15 cellular contexts compared by ENCODE assay signal in genomic region chr22:36022697-36023096, GRCh38. TPM values are rescaled to one million over a fixed set of nuclear protein-coding genes. Genes with fewer than 3 reads are reported as not detected.
A peak's percentile ranks its signal among the peaks of the same experiment; 100 is the strongest.
DNase-seq lines count a peak whose midpoint lies in the region; ATAC-seq and TF ChIP-seq lines count a peak whose summit lies in the region.
"Had no signal": no experiment of that assay in that cellular context is flagged by ENCODE, and none has a peak within 500 bp of the region (broad histone marks: within the 10 kb centered on the region; RNA-seq: fewer than 3 reads in every experiment).

No MANE protein-coding gene starts in this region.

- H3K27me3 ChIP-seq in mucosa of rectum (ENCODE audit: control insufficient read depth in 2 of 2, insufficient read depth in 2 of 2, low read length in 2 of 2) (no peaks in the 10 kb centered on the region), thoracic aorta (replicated peaks; ENCODE audit: insufficient read depth) (no peaks in the 10 kb centered on the region)
- H3K27me3 ChIP-seq: pancreas had no signal

- TF ChIP-seq CTCF in HFFc6 (IDR thresholded peaks at IDR 0.05): no peak
- TF ChIP-seq CTCF in WTC11 (IDR thresholded peaks at IDR 0.05): no peak
- no peak for TF ChIP-seq CTCF in thoracic aorta (IDR thresholded peaks at IDR 0.05)

- peaks cover 6 to 9% of the 10 kb centered on the region in 2 donors for H3K4me1 ChIP-seq in mucosa of rectum (ENCODE audit: control insufficient read depth in 2 of 2, insufficient read depth in 2 of 2, low read length in 2 of 2)
- H3K4me1 ChIP-seq in thoracic aorta (ENCODE audit: control insufficient read depth in 1 of 2, low read depth in 2 of 2): peaks cover 16 to 38% of the 10 kb centered on the region in 2 donors

- H3K9me3 Mint-ChIP-seq in HFFc6 (no peaks in the 10 kb centered on the region), WTC11 (no peaks in the 10 kb centered on the region)
- no peaks in the 10 kb centered on the region for H3K9me3 Mint-ChIP-seq in stimulated activated memory B cell treated with anti-CD40 and anti-IgM and Interleukin-4, amounts not matched to agents 10 μg/mL and 1 μg/mL and 100 μg/mL, for 72 hours
- H3K9me3 Mint-ChIP-seq: activated naive CD4-positive, alpha-beta T cell treated with anti-CD3 and anti-CD28 coated beads, Interleukin-2, amount 50 U/mL, for 72 hours; CD4-positive, CD25-positive, alpha-beta regulatory T cell had no signal

- H3K4me3 Mint-ChIP-seq in HFFc6 (peak overlapping the region; percentile 57), WTC11 (no peak overlapping the region)
- no peak overlapping the region for H3K4me3 Mint-ChIP-seq in stimulated activated memory B cell treated with anti-CD40 and anti-IgM and Interleukin-4, amounts not matched to agents 10 μg/mL and 1 μg/mL and 100 μg/mL, for 72 hours
- H3K4me3 Mint-ChIP-seq: CD4-positive, CD25-positive, alpha-beta regulatory T cell had no signal

- H3K36me3 Mint-ChIP-seq in HFFc6 (ENCODE audit: low read depth): peaks cover 28% of the 10 kb centered on the region
- peaks cover 16% of the 10 kb centered on the region for H3K36me3 Mint-ChIP-seq in WTC11
- no peaks in the 10 kb centered on the region for H3K36me3 Mint-ChIP-seq in stimulated activated memory B cell treated with anti-CD40 and anti-IgM and Interleukin-4, amounts not matched to agents 10 μg/mL and 1 μg/mL and 100 μg/mL, for 72 hours
- H3K36me3 Mint-ChIP-seq: activated naive CD4-positive, alpha-beta T cell treated with anti-CD3 and anti-CD28 coated beads, Interleukin-2, amount 50 U/mL, for 72 hours; CD4-positive, CD25-positive, alpha-beta regulatory T cell had no signal

- H3K27me3 Mint-ChIP-seq in HFFc6 (ENCODE audit: insufficient read depth) (no peaks in the 10 kb centered on the region), WTC11 (ENCODE audit: low read depth) (no peaks in the 10 kb centered on the region)
- peaks cover 60% of the 10 kb centered on the region for H3K27me3 Mint-ChIP-seq in stimulated activated memory B cell treated with anti-CD40 and anti-IgM and Interleukin-4, amounts not matched to agents 10 μg/mL and 1 μg/mL and 100 μg/mL, for 72 hours

- no peak for DNase-seq in HFFc6
- DNase-seq in WTC11 (ENCODE audit: low spot score): no peak
- DNase-seq in thoracic aorta (ENCODE audit: low spot score): no peak
- no peak for DNase-seq in T-helper 1 cell
- no peak for DNase-seq in NCI-H446 (lab: John Stamatoyannopoulos, UW)
- DNase-seq: CD4-positive, CD25-positive, alpha-beta regulatory T cell; cortex of kidney; NCI-H2081; NCI-H774; pancreas; stimulated activated CD4-positive, alpha-beta T cell treated with anti-CD3 and anti-CD28 coated beads, Interleukin-1b, Interleukin-23, amount 100 ng/mL, for 48 hours; stimulated activated CD8-positive, alpha-beta memory T cell treated with anti-CD3 and anti-CD28 coated beads, Interleukin-4, amount 100 ng/mL, for 48 hours had no signal

- ATAC-seq in WTC11: no peak
- no peak for ATAC-seq in thoracic aorta (ENCODE audit: insufficient number of reproducible peaks, low FRiP score, low read depth)
- no peak for ATAC-seq in stimulated activated memory B cell treated with anti-CD40 and anti-IgM and Interleukin-4, amounts not matched to agents 10 μg/mL and 1 μg/mL and 100 μg/mL, for 72 hours

- CTCF ChIA-PET in WTC11 (lab: Charles Lee): interaction anchor here (1.6 to 3.2 kb wide), 2 partner anchors 35 to 43 kb away, joined by 5 to 16 read pairs; no protein-coding TSS in a partner anchor

- POLR2A ChIA-PET in WTC11 (lab: Charles Lee): no interaction called here

- H3K36me3 ChIP-seq in mucosa of rectum (ENCODE audit: control insufficient read depth in 2 of 2, insufficient read depth in 2 of 2, low read length in 2 of 2) (no peaks in the 10 kb centered on the region), thoracic aorta (peaks cover 8% of the 10 kb centered on the region)
- H3K36me3 ChIP-seq: pancreas had no signal

- H3K4me3 ChIP-seq in mucosa of rectum (ENCODE audit: low read length in 2 of 2) (no peak overlapping the region), thoracic aorta (no peak overlapping the region)
- H3K4me3 ChIP-seq: pancreas had no signal

- H3K9me3 ChIP-seq in mucosa of rectum (ENCODE audit: control insufficient read depth in 2 of 2, low read length in 2 of 2) (no peaks in the 10 kb centered on the region), thoracic aorta (no peaks in the 10 kb centered on the region)
- H3K9me3 ChIP-seq: pancreas had no signal

- peaks cover 74% of the 10 kb centered on the region for H3K4me1 Mint-ChIP-seq in HFFc6 (ENCODE audit: low read depth)
- H3K4me1 Mint-ChIP-seq in WTC11: peaks cover 53% of the 10 kb centered on the region
- H3K4me1 Mint-ChIP-seq in stimulated activated memory B cell treated with anti-CD40 and anti-IgM and Interleukin-4, amounts not matched to agents 10 μg/mL and 1 μg/mL and 100 μg/mL, for 72 hours: peaks cover 10% of the 10 kb centered on the region

- H3K27ac ChIP-seq in mucosa of rectum (ENCODE audit: low read depth in 2 of 2, low read length in 2 of 2): peak overlapping the region; percentile 36 to 54
- H3K27ac ChIP-seq in thoracic aorta: peak overlapping the region; percentile 48 to 51

- no peak overlapping the region for H3K9ac ChIP-seq in mucosa of rectum (ENCODE audit: low read depth in 1 of 2, low read length in 2 of 2)

- H3K27ac Mint-ChIP-seq in HFFc6: peak overlapping the region; percentile 75
- H3K27ac Mint-ChIP-seq in WTC11: peak overlapping the region; percentile 74
- H3K27ac Mint-ChIP-seq in stimulated activated memory B cell treated with anti-CD40 and anti-IgM and Interleukin-4, amounts not matched to agents 10 μg/mL and 1 μg/mL and 100 μg/mL, for 72 hours: no peak overlapping the region

TF ChIP-seq in WTC11, 78 proteins besides CTCF, POLR2A, EP300 and RAD21 (continues in another document):
- no peak for TF ChIP-seq KAT7 (CRISPR knock-in tag; IDR thresholded peaks at IDR 0.05; ENCODE audit: borderline replicate concordance)
- TF ChIP-seq ETV6 (CRISPR knock-in tag; IDR thresholded peaks at IDR 0.05): no peak
- no peak for TF ChIP-seq ZNF396 (CRISPR knock-in tag; IDR thresholded peaks at IDR 0.05; ENCODE audit: borderline replicate concordance)
- no peak for TF ChIP-seq SP1 (CRISPR knock-in tag; conservative IDR thresholded peaks at IDR 0.05)
- no peak for TF ChIP-seq E2F4 (CRISPR knock-in tag; IDR thresholded peaks at IDR 0.05; ENCODE audit: borderline replicate concordance, low read depth)
- no peak for TF ChIP-seq ZBTB21 (CRISPR knock-in tag; IDR thresholded peaks at IDR 0.05; ENCODE audit: borderline replicate concordance)
- TF ChIP-seq FOXP1 (CRISPR knock-in tag; IDR thresholded peaks at IDR 0.05; ENCODE audit: borderline replicate concordance): no peak
- TF ChIP-seq, protein P1, sequence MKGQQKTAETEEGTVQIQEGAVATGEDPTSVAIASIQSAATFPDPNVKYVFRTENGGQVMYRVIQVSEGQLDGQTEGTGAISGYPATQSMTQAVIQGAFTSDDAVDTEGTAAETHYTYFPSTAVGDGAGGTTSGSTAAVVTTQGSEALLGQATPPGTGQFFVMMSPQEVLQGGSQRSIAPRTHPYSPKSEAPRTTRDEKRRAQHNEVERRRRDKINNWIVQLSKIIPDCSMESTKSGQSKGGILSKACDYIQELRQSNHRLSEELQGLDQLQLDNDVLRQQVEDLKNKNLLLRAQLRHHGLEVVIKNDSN (CRISPR knock-in tag; IDR thresholded peaks at IDR 0.05): no peak
- TF ChIP-seq MXD4 (CRISPR knock-in tag; IDR thresholded peaks at IDR 0.05; ENCODE audit: borderline replicate concordance): no peak
- TF ChIP-seq ZNF532 (CRISPR knock-in tag; IDR thresholded peaks at IDR 0.05; ENCODE audit: borderline replicate concordance): no peak
- no peak for TF ChIP-seq OVOL2 (CRISPR knock-in tag; IDR thresholded peaks at IDR 0.05; ENCODE audit: borderline replicate concordance)

RNA-seq across cellular contexts. Expression of gene RBFOX2, which starts 5.9 kb away (rescaled TPM):
- 100 to 1,000 TPM; 139 to 165 (median 155) TPM for total RNA-seq in HFFc6 (2021; fragmentation: NEBNext Ultra II Directional; extraction: Animal tissue kit (Norgen Biotek cat#: 25700))
- total RNA-seq in WTC11 (2021): 102 to 107 TPM (median 103 TPM) in 3 replicates
- 100 to 1,000 TPM; 117 to 143 TPM for total RNA-seq in thoracic aorta
